In the genomic region with DNA sequence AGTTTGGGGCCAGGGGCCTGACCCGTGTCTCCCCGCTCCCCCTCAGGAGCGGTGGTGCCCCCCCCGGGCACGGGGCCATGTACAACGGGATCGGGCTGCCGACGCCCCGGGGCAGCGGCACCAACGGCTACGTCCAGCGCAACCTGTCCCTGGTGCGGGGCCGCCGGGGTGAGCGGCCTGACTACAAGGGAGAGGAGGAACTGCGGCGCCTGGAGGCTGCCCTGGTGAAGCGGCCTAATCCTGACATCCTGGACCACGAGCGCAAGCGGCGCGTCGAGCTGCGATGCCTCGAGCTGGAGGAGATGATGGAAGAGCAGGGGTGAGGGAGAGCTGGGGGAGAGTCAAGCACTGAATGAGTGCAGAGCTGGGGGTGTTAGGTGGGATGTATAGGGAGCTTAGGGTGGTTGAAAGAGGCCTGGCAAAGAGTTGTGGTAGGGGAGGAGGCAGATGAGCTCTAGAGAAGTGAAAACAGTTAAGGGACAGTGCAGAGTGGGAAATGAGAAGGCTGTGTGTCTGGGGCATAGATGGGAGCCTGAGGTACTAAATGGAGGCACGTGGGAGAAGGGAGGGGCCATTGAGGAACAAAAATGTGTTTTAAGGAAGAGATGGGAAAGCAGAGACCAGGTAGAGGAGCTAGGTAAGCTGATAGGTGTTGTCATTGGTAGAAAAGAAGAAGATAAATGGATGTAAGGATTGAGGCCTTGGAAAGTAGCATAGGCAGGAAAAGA, we compare ENCODE assay signal across 15 cellular contexts. TPM values are rescaled to one million over a fixed set of nuclear protein-coding genes. Genes with fewer than 3 reads are reported as not detected.
DNase-seq lines count a peak whose midpoint lies in the region; ATAC-seq and TF ChIP-seq lines count a peak whose summit lies in the region.
"Had no signal": no experiment of that assay in that cellular context is flagged by ENCODE, and none has a peak within 500 bp of the region (broad histone marks: within the 10 kb centered on the region; RNA-seq: fewer than 3 reads in every experiment).

No MANE protein-coding gene starts in this region.

- H4K8ac ChIP-seq in mesenchymal stem cell (ENCODE audit: low read length): no peak overlapping the region

- H3K36me3 ChIP-seq in left ventricle myocardium inferior: peaks cover 46% of the 10 kb centered on the region
- peaks cover 38 to 51% of the 10 kb centered on the region in 2 experiments for H3K36me3 ChIP-seq in mesenchymal stem cell (ENCODE audit: control insufficient read depth in 1 of 2, insufficient read depth in 2 of 2, low read depth in 1 of 2, low read length in 2 of 2)

- no peak overlapping the region for H2BK15ac ChIP-seq in mesenchymal stem cell (ENCODE audit: low read depth, poor library complexity, severe bottlenecking)

- intact Hi-C loops in left ventricle myocardium inferior (cut with micrococcal nuclease): no loop called here
- intact Hi-C loops in right cardiac atrium (cut with DNase I): no loop called here

- H3K23ac ChIP-seq in mesenchymal stem cell (ENCODE audit: low read length in 2 of 2): no peak overlapping the region

- peaks cover 6% of the 10 kb centered on the region for H3K79me1 ChIP-seq in mesenchymal stem cell (replicated peaks; ENCODE audit: low read length, poor library complexity, severe bottlenecking)

- H3K14ac ChIP-seq in mesenchymal stem cell (ENCODE audit: low read length in 2 of 2): no peak overlapping the region

- no peak for DNase-seq in left ventricle myocardium inferior
- DNase-seq in right cardiac atrium: no peak
- DNase-seq in mesenchymal stem cell: no peak
- no peak for DNase-seq in kidney tubule cell (ENCODE audit: low spot score)
- no peak for DNase-seq in effector CD8-positive, alpha-beta T cell (lab: John Stamatoyannopoulos, UW)
- DNase-seq in NCI-H2171 treated with DMSO at 0.1 percent for 48 hours (lab: John Stamatoyannopoulos, UW): no peak
- DNase-seq: cortex of kidney; NCI-H1105 treated with DMSO at 0.1 percent for 48 hours; NCI-H748 treated with DMSO at 0.1 percent for 48 hours; SJCRH30; stimulated activated CD8-positive, alpha-beta memory T cell treated with anti-CD3 and anti-CD28 coated beads, Interleukin-4, amount 100 ng/mL, for 48 hours had no signal

- H3K9me3 ChIP-seq in left ventricle myocardium inferior (replicated peaks) (no peaks in the 10 kb centered on the region), right cardiac atrium (ENCODE audit: control insufficient read depth, low read length) (no peaks in the 10 kb centered on the region), mesenchymal stem cell (ENCODE audit: control insufficient read depth, low read length) (no peaks in the 10 kb centered on the region)
- H3K9me3 ChIP-seq: SJCRH30 had no signal

- no peak overlapping the region for H3K4me2 ChIP-seq in mesenchymal stem cell (ENCODE audit: low read length, poor library complexity, severe bottlenecking)

- no peaks in the 10 kb centered on the region for H3K9me3 Mint-ChIP-seq in activated T-helper 17 cell treated with anti-CD3 and anti-CD28 coated beads, Interleukin-2, amount 50 U/mL, for 72 hours

- no peak overlapping the region for H2BK120ac ChIP-seq in mesenchymal stem cell (ENCODE audit: low read depth, low read length)

- peak overlapping the region; percentile 8 for H3K9ac ChIP-seq in mesenchymal stem cell (ENCODE audit: low read length)

- WGBS in right cardiac atrium: 88% methylated on average over 30 of the region's 30 CpGs
- WGBS in mesenchymal stem cell: 96% methylated on average over 30 of the region's 30 CpGs

- H3K27ac ChIP-seq in left ventricle myocardium inferior (replicated peaks) (no peak overlapping the region), right cardiac atrium (ENCODE audit: low read length) (no peak overlapping the region), mesenchymal stem cell (ENCODE audit: low read length, poor library complexity, severe bottlenecking) (no peak overlapping the region)
- H3K27ac ChIP-seq: SJCRH30 had no signal

- no peaks in the 10 kb centered on the region for H3K27me3 Mint-ChIP-seq in activated T-helper 17 cell treated with anti-CD3 and anti-CD28 coated beads, Interleukin-2, amount 50 U/mL, for 72 hours

- H2BK5ac ChIP-seq in mesenchymal stem cell (ENCODE audit: low read depth, low read length, poor library complexity, severe bottlenecking): no peak overlapping the region

- H2AK5ac ChIP-seq in mesenchymal stem cell (ENCODE audit: low read length, severe bottlenecking): no peak overlapping the region

- H3K4ac ChIP-seq in mesenchymal stem cell (ENCODE audit: low read depth in 1 of 2, low read length in 2 of 2): no peak overlapping the region

- H3K4me1 ChIP-seq in left ventricle myocardium inferior (peaks cover 83% of the 10 kb centered on the region), right cardiac atrium (ENCODE audit: control insufficient read depth, insufficient read depth, low read length) (peaks cover 20% of the 10 kb centered on the region), mesenchymal stem cell (ENCODE audit: control insufficient read depth, insufficient read depth, low read depth, low read length) (peaks cover 15% of the 10 kb centered on the region)

- peaks cover 97% of the 10 kb centered on the region for H3K36me3 Mint-ChIP-seq in activated T-helper 17 cell treated with anti-CD3 and anti-CD28 coated beads, Interleukin-2, amount 50 U/mL, for 72 hours (ENCODE audit: low read depth)

- ATAC-seq in right cardiac atrium (no peak), esophagus mucosa (no peak)
- ATAC-seq in activated T-helper 17 cell treated with anti-CD3 and anti-CD28 coated beads, Interleukin-2, amount 50 U/mL, for 72 hours (replicated peaks): no peak

- peak overlapping the region; percentile 95 for H3K4me3 Mint-ChIP-seq in activated T-helper 17 cell treated with anti-CD3 and anti-CD28 coated beads, Interleukin-2, amount 50 U/mL, for 72 hours

- H3K4me1 Mint-ChIP-seq in activated T-helper 17 cell treated with anti-CD3 and anti-CD28 coated beads, Interleukin-2, amount 50 U/mL, for 72 hours: peaks cover 44% of the 10 kb centered on the region

- H2AFZ ChIP-seq in mesenchymal stem cell (ENCODE audit: low read depth, low read length): no peak overlapping the region

- no peak overlapping the region for H3K18ac ChIP-seq in mesenchymal stem cell (ENCODE audit: low read depth in 1 of 2, low read length in 2 of 2)

- H2BK12ac ChIP-seq in mesenchymal stem cell (ENCODE audit: low read length in 2 of 2): peak overlapping the region in 1 of 2 experiments; percentile 15

- H3K27me3 ChIP-seq in left ventricle myocardium inferior (ENCODE audit: low read depth) (no peaks in the 10 kb centered on the region), right cardiac atrium (ENCODE audit: control insufficient read depth, insufficient read depth) (no peaks in the 10 kb centered on the region), mesenchymal stem cell (ENCODE audit: control insufficient read depth in 1 of 2, insufficient read depth in 1 of 2, low read length in 2 of 2) (no peaks in the 10 kb centered on the region)
- H3K27me3 ChIP-seq: SJCRH30 had no signal

- no peak for TF ChIP-seq CTCF in left ventricle myocardium inferior (IDR thresholded peaks at IDR 0.05; ENCODE audit: borderline replicate concordance)

- H3K27ac Mint-ChIP-seq in activated T-helper 17 cell treated with anti-CD3 and anti-CD28 coated beads, Interleukin-2, amount 50 U/mL, for 72 hours: peak overlapping the region; percentile 28

- H4K91ac ChIP-seq in mesenchymal stem cell (ENCODE audit: low read length): no peak overlapping the region

- H3K4me3 ChIP-seq in left ventricle myocardium inferior: peak overlapping the region; percentile 82
- H3K4me3 ChIP-seq in right cardiac atrium (ENCODE audit: low read length): no peak overlapping the region
- no peak overlapping the region for H3K4me3 ChIP-seq in mesenchymal stem cell (ENCODE audit: insufficient read depth in 1 of 2, low read depth in 1 of 2, low read length in 2 of 2)
- H3K4me3 ChIP-seq: SJCRH30 had no signal

RNA-seq across cellular contexts. Expression of gene SRRM2, which starts 4.0 kb away (rescaled TPM):
- total RNA-seq in left ventricle myocardium inferior: 251 TPM
- 100 to 1,000 TPM; 299 to 352 (median 320) TPM for total RNA-seq in right cardiac atrium
- polyA plus RNA-seq in right cardiac atrium: 402 TPM
- 100 to 1,000 TPM; 553 to 810 TPM for total RNA-seq in activated T-helper 17 cell treated with anti-CD3 and anti-CD28 coated beads, Interleukin-2, amount 50 U/mL, for 72 hours
- 290 TPM for polyA plus RNA-seq in mesenchymal stem cell (2013, experiment 1 of 2)
- 246 TPM for polyA plus RNA-seq in mesenchymal stem cell (2013, experiment 2 of 2)
- total RNA-seq in esophagus mucosa: 280 TPM

RNA-seq across cellular contexts. Expression of gene ELOB, which starts 20.6 kb away (rescaled TPM):
- total RNA-seq in left ventricle myocardium inferior: 304 TPM
- total RNA-seq in right cardiac atrium: 100 to 1,000 TPM; 235 to 320 (median 280) TPM
- 625 TPM for polyA plus RNA-seq in right cardiac atrium
- total RNA-seq in activated T-helper 17 cell treated with anti-CD3 and anti-CD28 coated beads, Interleukin-2, amount 50 U/mL, for 72 hours: 100 to 1,000 TPM; 160 to 280 TPM
- polyA plus RNA-seq in mesenchymal stem cell (2013, experiment 1 of 2): 154 TPM
- polyA plus RNA-seq in mesenchymal stem cell (2013, experiment 2 of 2): 152 TPM
- 310 TPM for total RNA-seq in esophagus mucosa

RNA-seq across cellular contexts. Expression of gene PRSS33, which starts 30.9 kb away (rescaled TPM):
- total RNA-seq in left ventricle myocardium inferior (not detected), right cardiac atrium (not detected), esophagus mucosa (not detected)
- not detected for polyA plus RNA-seq in right cardiac atrium
- not detected for total RNA-seq in activated T-helper 17 cell treated with anti-CD3 and anti-CD28 coated beads, Interleukin-2, amount 50 U/mL, for 72 hours
- polyA plus RNA-seq in mesenchymal stem cell (2013, experiment 1 of 2): not detected
- polyA plus RNA-seq in mesenchymal stem cell (2013, experiment 2 of 2): not detected
- total RNA-seq: kidney epithelial cell, SJCRH30 had no signal
- polyA plus RNA-seq: BJ had no signal

RNA-seq across cellular contexts. Expression of gene PRSS27, which starts 36.4 kb away (rescaled TPM):
- total RNA-seq in left ventricle myocardium inferior: 0.11 TPM
- total RNA-seq in right cardiac atrium: under 1 TPM; 0.32 to 0.64 (median 0.37) TPM
- polyA plus RNA-seq in right cardiac atrium: 0.25 TPM
- 1 to 10 TPM; 2.2 to 2.9 TPM for total RNA-seq in activated T-helper 17 cell treated with anti-CD3 and anti-CD28 coated beads, Interleukin-2, amount 50 U/mL, for 72 hours
- 0.52 TPM for polyA plus RNA-seq in mesenchymal stem cell (2013, experiment 1 of 2)
- polyA plus RNA-seq in mesenchymal stem cell (2013, experiment 2 of 2): 0.68 TPM
- 191 TPM for total RNA-seq in esophagus mucosa

RNA-seq across cellular contexts. Expression of gene PRSS41, which starts 41.8 kb away (rescaled TPM):
- total RNA-seq in left ventricle myocardium inferior (not detected), right cardiac atrium (not detected), esophagus mucosa (not detected)
- polyA plus RNA-seq in right cardiac atrium: not detected
- total RNA-seq in activated T-helper 17 cell treated with anti-CD3 and anti-CD28 coated beads, Interleukin-2, amount 50 U/mL, for 72 hours: not detected
- polyA plus RNA-seq in mesenchymal stem cell (2013, experiment 1 of 2): not detected
- polyA plus RNA-seq in mesenchymal stem cell (2013, experiment 2 of 2): not detected
- total RNA-seq: kidney epithelial cell, SJCRH30 had no signal
- polyA plus RNA-seq: BJ had no signal
